32 cellular contexts compared by ENCODE assay signal in genomic region chr5:75190227-75190626, GRCh38. TPM values are rescaled to one million over a fixed set of nuclear protein-coding genes. Genes with fewer than 3 reads are reported as not detected.
DNase-seq lines count a peak whose midpoint lies in the region; ATAC-seq, FAIRE-seq and TF ChIP-seq lines count a peak whose summit lies in the region.
"Had no signal": no experiment of that assay in that cellular context is flagged by ENCODE, and none has a peak within 500 bp of the region (broad histone marks: within the 10 kb centered on the region; RNA-seq: fewer than 3 reads in every experiment).

No MANE protein-coding gene starts in this region.

- intact Hi-C loops in HepG2 (cut with micrococcal nuclease; ENCODE audit: unreplicated experiment) = no loop called here
- intact Hi-C loops in right lobe of liver (cut with DNase I) = no loop called here

- no peaks in the 10 kb centered on the region for H4K20me1 ChIP-seq in HepG2 (ENCODE audit: insufficient read depth, low read length)
- H4K20me1 ChIP-seq: BLaER1; BLaER1 treated with 17β-estradiol and CSF1 and Interleukin-3, amounts not matched to agents 10 nM and 100 nM had no signal

- H3K27me3 ChIP-seq in HepG2 (ENCODE audit: control insufficient read depth in 1 of 2, insufficient read depth in 2 of 2, low read length in 2 of 2) = no peaks in the 10 kb centered on the region
- no peaks in the 10 kb centered on the region for H3K27me3 ChIP-seq in right lobe of liver
- H3K27me3 ChIP-seq: BLaER1; BLaER1 treated with 17β-estradiol and CSF1 and Interleukin-3, amounts not matched to agents 10 nM and 100 nM had no signal

- BruUV-seq in HepG2 (replicated peaks; lab: Mats Ljungman, UMichigan) = no TSS peak

- H3K9me3 ChIP-seq in HepG2 (ENCODE audit: low read length) = no peaks in the 10 kb centered on the region
- H3K9me3 ChIP-seq in right lobe of liver = no peaks in the 10 kb centered on the region
- no peaks in the 10 kb centered on the region for H3K9me3 ChIP-seq in HEK293 (ENCODE audit: control insufficient read depth, insufficient read depth, low read depth, low read length)
- H3K9me3 ChIP-seq: A549; BE2C; BLaER1; BLaER1 treated with 17β-estradiol and CSF1 and Interleukin-3, amounts not matched to agents 10 nM and 100 nM; Caco-2 had no signal

- WGBS in HepG2 (ENCODE audit: low lambda C conversion rate) = 75% methylated on average over 3 of the region's 3 CpGs
- 100% methylated on average over 3 of the region's 3 CpGs for WGBS in right lobe of liver (ENCODE audit: insufficient coverage, low coverage, low lambda C conversion rate, missing lambda C conversion rate)

- TF ChIP-seq EP300 in HepG2 (IDR thresholded peaks at IDR 0.05; ENCODE audit: low read depth in 2 of 2, low read length in 2 of 2) = no peak
- TF ChIP-seq EP300 in HepG2 (CRISPR knock-in tag; IDR thresholded peaks at IDR 0.05; ENCODE audit: borderline replicate concordance) = no peak

- H3K79me2 ChIP-seq in HepG2 (ENCODE audit: insufficient read depth, low read length) = no peaks in the 10 kb centered on the region

- H3K4me3 ChIP-seq in HepG2 (replicated peaks in 1 of 3; ENCODE audit: insufficient read depth in 1 of 3, low read depth in 2 of 3, low read length in 3 of 3) = no peak overlapping the region
- H3K4me3 ChIP-seq in right lobe of liver = no peak overlapping the region
- no peak overlapping the region for H3K4me3 ChIP-seq in HEK293 (ENCODE audit: low read depth, low read length)
- H3K4me3 ChIP-seq: A549; BLaER1; BLaER1 treated with 17β-estradiol and CSF1 and Interleukin-3, amounts not matched to agents 10 nM and 100 nM had no signal

- H3K4me1 ChIP-seq in HepG2 (ENCODE audit: insufficient read depth, low read length) (peaks cover 12% of the 10 kb centered on the region), right lobe of liver (no peaks in the 10 kb centered on the region), HEK293 (ENCODE audit: control insufficient read depth, insufficient read depth, low read length) (no peaks in the 10 kb centered on the region)
- H3K4me1 ChIP-seq: A549; BE2C; BLaER1; BLaER1 treated with 17β-estradiol and CSF1 and Interleukin-3, amounts not matched to agents 10 nM and 100 nM had no signal

- no peak overlapping the region for H3K9ac ChIP-seq in HepG2 (ENCODE audit: insufficient read depth, low read depth, low read length)
- H3K9ac ChIP-seq: BLaER1; BLaER1 treated with 17β-estradiol and CSF1 and Interleukin-3, amounts not matched to agents 10 nM and 100 nM had no signal

- DNase-seq in HepG2 (ENCODE audit: low spot score) (no peak), right lobe of liver (no peak)
- DNase-seq: 8988T; ACHN; AML-193; BE2C; C1 segment of cervical spinal cord; Caco-2; Calu3; CD4-positive, alpha-beta memory T cell; CD4-positive, alpha-beta T cell; CD4-positive, CD25-positive, alpha-beta regulatory T cell; CD8-positive, alpha-beta memory T cell; CD8-positive, alpha-beta T cell; COR-L47; DMS 273 treated with DMSO at 0.1 percent for 48 hours; DMS153; DMS53; DMS79; DMS79 treated with DMSO at 0.1 percent for 48 hours; DND-41; EL had no signal

- TF ChIP-seq POLR2A in HepG2 (IDR thresholded peaks at IDR 0.05; ENCODE audit: insufficient read depth in 1 of 2, low read depth in 2 of 2, low read length in 2 of 2) (no peak), right lobe of liver (IDR thresholded peaks at IDR 0.05) (no peak)

- CTCF ChIA-PET in HepG2 (lab: Yijun Ruan, JAX; ENCODE audit: low intra/inter-chr PET ratio, low total read pairs) = no interaction called here
- CTCF ChIA-PET in HEK293 (lab: Yijun Ruan, JAX) = interaction anchor here (0.6 kb wide), 1 partner anchor 1118 kb away, joined by 4 read pairs; no protein-coding TSS in a partner anchor

- TF ChIP-seq RAD21 in HepG2 (CRISPR knock-in tag; IDR thresholded peaks at IDR 0.05) = no peak

- ATAC-seq in HepG2 = no peak
- no peak for ATAC-seq in right lobe of liver
- no peak for ATAC-seq in HG03108 (IDR thresholded peaks at IDR 0.05; ENCODE audit: unreplicated experiment)
- ATAC-seq: A549; CD8-positive, alpha-beta T cell had no signal

- H3K27ac ChIP-seq in HepG2 (ENCODE audit: extremely low read length, insufficient read depth, low read length) (no peak overlapping the region), right lobe of liver (no peak overlapping the region), HEK293 (ENCODE audit: extremely low read depth, low read depth, low read length) (no peak overlapping the region)
- H3K27ac ChIP-seq: 22Rv1; A549; BLaER1; BLaER1 treated with 17β-estradiol and CSF1 and Interleukin-3, amounts not matched to agents 10 nM and 100 nM; C4-2B had no signal

- no peak overlapping the region for H3K4me2 ChIP-seq in HepG2 (ENCODE audit: low read depth, low read length)
- H3K4me2 ChIP-seq: A549; BLaER1; BLaER1 treated with 17β-estradiol and CSF1 and Interleukin-3, amounts not matched to agents 10 nM and 100 nM had no signal

- H2AFZ ChIP-seq in HepG2 (ENCODE audit: low read length) = no peak overlapping the region

- POLR2A ChIA-PET in HepG2 (lab: Yijun Ruan, JAX) (no interaction called here), HEK293 (lab: Yijun Ruan, JAX) (no interaction called here)

- in situ Hi-C loops in HepG2 (cut with HindIII; ENCODE audit: extremely low pct_ligation_motif_present, low pct_unique_long_range_greater_than_20kb) = no loop called here

- FAIRE-seq in HepG2 (lab: Jason Lieb, UNC) = no peak
- FAIRE-seq: A204.1, A549, D721Med had no signal

- H3K36me3 ChIP-seq in HepG2 (replicated peaks in 1 of 2; ENCODE audit: control insufficient read depth in 1 of 2, insufficient read depth in 2 of 2, low read length in 2 of 2) = no peaks in the 10 kb centered on the region
- no peaks in the 10 kb centered on the region for H3K36me3 ChIP-seq in right lobe of liver
- no peaks in the 10 kb centered on the region for H3K36me3 ChIP-seq in HEK293 (ENCODE audit: control insufficient read depth in 2 of 2, insufficient read depth in 1 of 2, low read length in 2 of 2)
- H3K36me3 ChIP-seq: BE2C; BLaER1; BLaER1 treated with 17β-estradiol and CSF1 and Interleukin-3, amounts not matched to agents 10 nM and 100 nM had no signal

- TF ChIP-seq CTCF in HepG2 (CRISPR knock-in tag; IDR thresholded peaks at IDR 0.05) (no peak), right lobe of liver (IDR thresholded peaks at IDR 0.05) (no peak), HEK293 (tag by site-specific recombination; IDR thresholded peaks at IDR 0.05) (no peak)

TF ChIP-seq in HepG2, 621 proteins besides CTCF, POLR2A, EP300 and RAD21:
- TF ChIP-seq ZNF557 (CRISPR knock-in tag; IDR thresholded peaks at IDR 0.05) (no peak), ATF7 (IDR thresholded peaks at IDR 0.05) (peak; percentile 85), ATF7 (CRISPR knock-in tag; IDR thresholded peaks at IDR 0.05) (no peak)

TF ChIP-seq in HEK293, 187 proteins besides CTCF, POLR2A, EP300 and RAD21:
- TF ChIP-seq ZNF747 (tag by site-specific recombination; IDR thresholded peaks at IDR 0.05) (no peak), ATF2 (tag by site-specific recombination; IDR thresholded peaks at IDR 0.05; ENCODE audit: low read depth) (peak; percentile 65)

RNA-seq across cellular contexts. Expression of gene ANKRD31, which starts 46.5 kb away (rescaled TPM):
- 0.08 and 0.09 TPM in 2 replicates for total RNA-seq in HepG2 (2016; rRNA removed; fragmentation: Illumina TruSeq; extraction: Trizol)
- total RNA-seq in HepG2 (2016; cell fraction: cytosol; rRNA removed; fragmentation: Illumina TruSeq; extraction: Trizol; ENCODE audit: low read depth) = under 0.01 and 0.10 TPM in 2 replicates
- 0.11 and 0.16 TPM in 2 replicates for total RNA-seq in HepG2 (2016; cell fraction: insoluble cytoplasmic fraction; rRNA removed; fragmentation: Illumina TruSeq; extraction: Trizol)
- total RNA-seq in HepG2 (2016; cell fraction: membrane; rRNA removed; fragmentation: Illumina TruSeq; extraction: Trizol) = 0.07 and 0.09 TPM in 2 replicates
- 0.16 and 0.28 TPM in 2 replicates for total RNA-seq in HepG2 (2016; cell fraction: nucleus; rRNA removed; fragmentation: Illumina TruSeq; extraction: Trizol)
- polyA plus RNA-seq in HepG2 (2011; rRNA removed) = 0.01 and 0.03 TPM in 2 replicates
- polyA plus RNA-seq in HepG2 (2011; cell fraction: cytosol; rRNA removed) = not detected in 2 replicates
- polyA plus RNA-seq in HepG2 (2011; cell fraction: nucleus; rRNA removed) = 0.03 TPM in 2 replicates
- polyA plus RNA-seq in HepG2 (2012) = 0.05 TPM in 2 replicates
- polyA plus RNA-seq in HepG2 (2016; cell fraction: cytosol; fragmentation: Illumina TruSeq; extraction: Trizol; ENCODE audit: low read depth) = not detected in 2 replicates
- polyA plus RNA-seq in HepG2 (2016; cell fraction: insoluble cytoplasmic fraction; fragmentation: Illumina TruSeq; extraction: Trizol; ENCODE audit: low read depth) = 0.05 and 0.07 TPM in 2 replicates
- not detected in 2 replicates for polyA plus RNA-seq in HepG2 (2016; cell fraction: membrane; fragmentation: Illumina TruSeq; extraction: Trizol; ENCODE audit: low read depth)
- polyA plus RNA-seq in HepG2 (2016; cell fraction: nucleus; fragmentation: Illumina TruSeq; extraction: Trizol; ENCODE audit: insufficient read depth, low read depth) = 0.07 and 0.12 TPM in 2 replicates
- not detected in 2 replicates for polyA minus RNA-seq in HepG2 (2011; rRNA and poly(A)+ RNA removed; ENCODE audit: low replicate concordance)
- polyA minus RNA-seq in HepG2 (2011; cell fraction: cytosol; rRNA and poly(A)+ RNA removed) = not detected in 2 replicates
- polyA minus RNA-seq in HepG2 (2011; cell fraction: nucleus; rRNA and poly(A)+ RNA removed) = 0.50 and 0.52 TPM in 2 replicates
- under 1 TPM in 5 of 6 experiments, not detected in 1; 0.02 to 0.15 (median 0.12) TPM for total RNA-seq in right lobe of liver
- total RNA-seq: A172 had no signal

Comparison
In these comparisons a context has a peak if more than half of its experiments do, and no peak if none do; other contexts are left out.
1. Of the 63 proteins assayed by ChIP-seq in both HepG2 and HEK293: peak only in HepG2: none; only in HEK293: ATF2; in both: none; in neither: 62.